8 cellular contexts compared by ENCODE assay signal in the genomic region with DNA sequence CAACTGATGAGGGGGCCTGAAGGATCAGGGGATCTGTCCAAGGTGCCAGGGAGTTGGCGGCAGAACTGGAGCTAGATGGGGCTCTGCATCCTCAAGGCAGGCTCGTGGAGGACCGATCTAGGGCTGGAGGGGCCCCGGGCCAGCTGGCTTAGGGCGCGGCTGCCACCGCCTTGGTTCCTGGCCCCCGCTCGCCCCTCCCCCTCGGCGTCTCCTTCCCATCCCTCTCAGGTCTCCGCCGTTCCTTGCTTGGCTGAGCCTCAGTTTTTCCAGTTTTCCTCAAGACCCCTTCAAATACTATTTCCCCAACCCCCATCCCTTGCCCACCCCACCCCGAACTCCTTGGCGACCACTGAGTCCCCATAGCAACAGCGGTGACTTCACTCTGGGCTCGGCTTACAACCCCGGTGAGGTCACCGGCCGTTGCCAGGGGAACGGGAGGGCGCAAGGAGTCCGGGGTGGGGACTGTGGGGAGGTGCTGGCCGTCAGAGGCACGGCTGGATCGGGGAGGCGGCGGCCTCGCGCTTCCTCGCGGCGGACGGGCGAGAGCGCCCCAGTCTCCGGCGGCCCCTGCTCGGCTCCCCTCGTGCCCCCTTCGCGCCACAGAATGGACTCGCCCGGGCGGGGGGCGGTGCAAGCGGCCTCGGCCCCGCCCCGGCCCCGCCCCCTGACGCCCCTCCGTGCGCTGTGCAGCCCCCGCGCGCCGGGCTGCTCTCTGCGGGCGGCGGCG. TPM values are rescaled to one million over a fixed set of nuclear protein-coding genes. Genes with fewer than 3 reads are reported as not detected.
A peak's percentile ranks its signal among the peaks of the same experiment; 100 is the strongest.
DNase-seq lines count a peak whose midpoint lies in the region; ATAC-seq and TF ChIP-seq lines count a peak whose summit lies in the region.

No MANE protein-coding gene starts in this region.

- TF ChIP-seq CTCF in activated B cell treated with CpG ODN at 0.5 μM for 24 hours (IDR thresholded peaks at IDR 0.05), result no peak

- H3K4me1 Mint-ChIP-seq in activated B cell treated with CpG ODN at 0.5 μM for 24 hours, result peaks cover 8% of the 10 kb centered on the region

- H3K27me3 Mint-ChIP-seq in activated B cell treated with CpG ODN at 0.5 μM for 24 hours, result peaks cover 25% of the 10 kb centered on the region

- H3K9me3 ChIP-seq in skeletal muscle tissue (ENCODE audit: control insufficient read depth in 3 of 3, low read length in 3 of 3), result no peaks in the 10 kb centered on the region

- DNase-seq in DMS153 treated with DMSO at 0.1 percent for 48 hours (lab: John Stamatoyannopoulos, UW; ENCODE audit: unreplicated experiment) (peak; percentile 80), NCI-H2107 (lab: John Stamatoyannopoulos, UW) (peak; percentile 71), activated B cell treated with CpG ODN at 0.5 μM for 24 hours (peak; percentile 74), inferior parietal cortex (ENCODE audit: extremely low spot score) (peak; percentile 84)
- DNase-seq in central memory CD4-positive, alpha-beta T cell, result peak; percentile 55

- H3K27ac ChIP-seq in skeletal muscle tissue (ENCODE audit: low read depth, low read length), result no peak overlapping the region

- POLR2A ChIA-PET in activated B cell treated with CpG ODN at 0.5 μM for 24 hours (lab: Charles Lee), result interaction anchor here (0.6 to 1.3 kb wide), 6 partner anchors 16 to 1366 kb away, joined by 3 to 6 read pairs (median 4); partner anchors contain the start of gene PEX16

- H3K36me3 Mint-ChIP-seq in activated B cell treated with CpG ODN at 0.5 μM for 24 hours (ENCODE audit: low read depth), result no peaks in the 10 kb centered on the region

- no peak overlapping the region for H3K27ac Mint-ChIP-seq in activated B cell treated with CpG ODN at 0.5 μM for 24 hours

- no peaks in the 10 kb centered on the region for H3K9me3 Mint-ChIP-seq in activated B cell treated with CpG ODN at 0.5 μM for 24 hours

- peaks cover 23 to 30% (median 29%) of the 10 kb centered on the region in 3 donors for H3K4me1 ChIP-seq in skeletal muscle tissue (ENCODE audit: control insufficient read depth in 3 of 3, insufficient read depth in 3 of 3, low read length in 3 of 3)

- H3K36me3 ChIP-seq in skeletal muscle tissue (ENCODE audit: control insufficient read depth in 3 of 3, insufficient read depth in 3 of 3, low read length in 3 of 3), result no peaks in the 10 kb centered on the region

- H3K27me3 ChIP-seq in skeletal muscle tissue (ENCODE audit: control insufficient read depth in 3 of 3, insufficient read depth in 3 of 3, low read length in 3 of 3), result peaks cover 19 to 30% (median 20%) of the 10 kb centered on the region in 3 donors

- peak; percentile 48 for ATAC-seq in HG02588 (IDR thresholded peaks at IDR 0.05; ENCODE audit: unreplicated experiment)
- peak; percentile 87 for ATAC-seq in activated B cell treated with CpG ODN at 0.5 μM for 24 hours (ENCODE audit: low read depth)
- no peak for ATAC-seq in GM21717 (IDR thresholded peaks at IDR 0.05; ENCODE audit: unreplicated experiment)

- H3K4me3 Mint-ChIP-seq in activated B cell treated with CpG ODN at 0.5 μM for 24 hours, result peak overlapping the region; percentile 76

- H3K4me3 ChIP-seq in skeletal muscle tissue (ENCODE audit: low read length in 3 of 3), result peak overlapping the region; percentile 43 to 58 (median 58)

- CTCF ChIA-PET in activated B cell treated with CpG ODN at 0.5 μM for 24 hours (lab: Charles Lee), result interaction anchor here (1.5 to 2.1 kb wide), 2 partner anchors 65 to 66 kb away, joined by 5 to 7 read pairs; no protein-coding TSS in a partner anchor

- H3K9ac ChIP-seq in skeletal muscle tissue (ENCODE audit: low read depth in 1 of 3, low read length in 3 of 3), result peak overlapping the region in 2 of 3 donors; percentile 25 to 45

- intact Hi-C loops in activated B cell treated with CpG ODN at 0.5 μM for 24 hours (cut with micrococcal nuclease), result loop anchor here (1.0 to 2.0 kb wide), 5 partner anchors 14 to 94 kb away; partner anchors contain the start of genes MAPK8IP1 and SLC35C1

RNA-seq across cellular contexts. Expression of gene FREY1, which starts 7.5 kb away (rescaled TPM):
- 3.9 and 4.6 TPM in 2 replicates for total RNA-seq in activated B cell treated with CpG ODN at 0.5 μM for 24 hours
- total RNA-seq in skeletal muscle tissue, result 1.6 TPM

RNA-seq across cellular contexts. Expression of gene MAPK8IP1, which starts 14.2 kb away (rescaled TPM):
- total RNA-seq in activated B cell treated with CpG ODN at 0.5 μM for 24 hours (1.9 and 3.4 TPM in 2 replicates), skeletal muscle tissue (18.8 TPM)

RNA-seq across cellular contexts. Expression of gene PEX16, which starts 18.1 kb away (rescaled TPM):
- total RNA-seq in activated B cell treated with CpG ODN at 0.5 μM for 24 hours (72.0 and 77.7 TPM in 2 replicates), skeletal muscle tissue (20.4 TPM)

RNA-seq across cellular contexts. Expression of gene LARGE2, which starts 22.8 kb away (rescaled TPM):
- total RNA-seq in activated B cell treated with CpG ODN at 0.5 μM for 24 hours (47.4 and 59.7 TPM in 2 replicates), skeletal muscle tissue (not detected)

RNA-seq across cellular contexts. Expression of gene CRY2, which starts 52.3 kb away (rescaled TPM):
- 47.5 and 56.8 TPM in 2 replicates for total RNA-seq in activated B cell treated with CpG ODN at 0.5 μM for 24 hours
- 37.6 TPM for total RNA-seq in skeletal muscle tissue
